In the genomic region with DNA sequence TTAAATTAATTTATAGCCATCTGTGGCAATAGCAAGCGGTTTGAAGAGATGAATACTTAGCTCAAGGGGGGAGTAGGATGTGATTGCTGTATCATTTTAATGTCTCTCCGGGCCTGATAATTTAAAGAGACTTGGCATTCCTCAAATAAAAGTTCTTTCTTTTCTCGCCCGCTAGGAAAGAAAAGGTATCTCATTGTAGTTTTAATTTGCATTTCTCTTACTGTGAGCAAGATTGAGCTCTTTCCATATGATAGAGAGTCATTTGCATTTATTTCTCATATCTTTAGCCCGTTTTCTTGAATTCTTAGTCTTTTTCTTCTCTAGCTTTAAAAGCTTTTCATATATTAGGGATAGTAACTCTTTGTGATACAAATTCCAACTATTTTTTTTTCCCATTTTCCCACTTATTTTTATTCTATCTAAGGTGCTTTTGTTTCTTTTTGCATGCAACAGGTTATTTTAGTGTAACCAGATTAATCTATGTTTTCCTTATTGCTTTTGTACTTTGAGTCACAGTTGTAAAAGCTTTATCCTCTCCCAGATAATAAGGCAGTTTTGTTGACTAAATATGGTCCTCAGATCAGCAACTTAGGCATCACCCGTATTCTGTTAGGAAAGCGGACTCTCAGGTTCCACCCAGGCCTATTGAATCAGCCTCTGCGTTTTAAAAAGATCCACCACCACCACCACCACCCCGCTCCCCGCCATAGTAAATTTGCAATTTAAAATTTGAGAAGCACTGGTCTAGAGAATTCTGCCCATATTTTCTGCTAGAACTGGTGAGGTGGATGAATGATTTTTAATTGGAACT, we compare ENCODE assay signal across 18 cellular contexts. TPM values are rescaled to one million over a fixed set of nuclear protein-coding genes. Genes with fewer than 3 reads are reported as not detected.
DNase-seq lines count a peak whose midpoint lies in the region; ATAC-seq, FAIRE-seq and TF ChIP-seq lines count a peak whose summit lies in the region.
"Had no signal": no experiment of that assay in that cellular context is flagged by ENCODE, and none has a peak within 500 bp of the region (broad histone marks: within the 10 kb centered on the region; RNA-seq: fewer than 3 reads in every experiment).

No MANE protein-coding gene starts in this region.

- H3K23ac ChIP-seq in mesendoderm (ENCODE audit: low read length): no peak overlapping the region

- TF ChIP-seq CTCF in chondrocyte (IDR thresholded peaks at IDR 0.05): no peak

- H3K18ac ChIP-seq in mesendoderm (ENCODE audit: low read length): no peak overlapping the region

- H3K9me3 Mint-ChIP-seq in chondrocyte (ENCODE audit: low read depth): peaks cover 9% of the 10 kb centered on the region
- H3K9me3 Mint-ChIP-seq: dendritic cell treated with granulocyte-macrophage colony-stimulating factor and Interleukin-4, amounts not matched to agents 40 ng/mL and 50 ng/mL, for 4 days; stimulated activated naive CD8-positive, alpha-beta T cell treated with anti-CD3 and anti-CD28 coated beads, Interleukin-15, amount 100 ng/mL, for 72 hours had no signal

- H3K36me3 ChIP-seq in mesendoderm (ENCODE audit: control insufficient read depth, insufficient read depth, low read length): no peaks in the 10 kb centered on the region
- H3K36me3 ChIP-seq in small intestine (ENCODE audit: control insufficient read depth in 2 of 2, insufficient read depth in 2 of 2, low read length in 2 of 2): no peaks in the 10 kb centered on the region
- H3K36me3 ChIP-seq: esophagus squamous epithelium, heart right ventricle had no signal

- H2AK5ac ChIP-seq in mesendoderm (ENCODE audit: low read length): no peak overlapping the region

- no peak overlapping the region for H2BK5ac ChIP-seq in mesendoderm (ENCODE audit: low read length)

- H3K9me3 ChIP-seq in small intestine (ENCODE audit: control insufficient read depth, low read depth): no peaks in the 10 kb centered on the region
- H3K9me3 ChIP-seq: esophagus squamous epithelium had no signal

- H3K4me3 ChIP-seq in mesendoderm (ENCODE audit: low read length) (no peak overlapping the region), small intestine (ENCODE audit: low read depth in 1 of 2, low read length in 2 of 2) (no peak overlapping the region)
- H3K4me3 ChIP-seq: esophagus squamous epithelium, heart right ventricle had no signal

- H4K8ac ChIP-seq in mesendoderm (ENCODE audit: low read depth, low read length): no peak overlapping the region

- DNase-seq in NCI-H146 (lab: John Stamatoyannopoulos, UW) (peak; percentile 3), NCI-H146 treated with DMSO at 0.1 percent for 48 hours (lab: John Stamatoyannopoulos, UW; ENCODE audit: unreplicated experiment) (no peak), chondrocyte (ENCODE audit: low spot score) (no peak), mesendoderm (no peak), small intestine (peak; percentile 79), NCI-H2081 treated with DMSO at 0.1 percent for 48 hours (lab: John Stamatoyannopoulos, UW) (no peak)
- DNase-seq: activated CD8-positive, alpha-beta memory T cell treated with anti-CD3 and anti-CD28 coated beads, Interleukin-2, amount 10 ng/mL, durations not matched to agents 7 days and 5 days; aorta; DMS79 treated with DMSO at 0.1 percent for 48 hours; esophagus squamous epithelium; heart right ventricle; NCI-H1417; NCI-H446 treated with DMSO at 0.1 percent for 48 hours; stimulated activated naive CD8-positive, alpha-beta T cell treated with anti-CD3 and anti-CD28 coated beads, Interleukin-15, amount 100 ng/mL, for 72 hours; T-helper 9 cell had no signal

- no peak overlapping the region for H3K9ac ChIP-seq in mesendoderm (ENCODE audit: low read length)

- WGBS in mesendoderm (ENCODE audit: extremely low coverage, insufficient coverage, low lambda C conversion rate): no CpG with 5 or more reads among the region's 10 CpGs
- WGBS in small intestine, 3 donors: 21 to 58% (median 22%) methylated on average over 10 of the region's 10 CpGs

- peak overlapping the region; percentile 13 for H3K27ac Mint-ChIP-seq in chondrocyte (ENCODE audit: unreplicated experiment)
- H3K27ac Mint-ChIP-seq: activated CD8-positive, alpha-beta memory T cell treated with anti-CD3 and anti-CD28 coated beads, Interleukin-2, amount 10 ng/mL, durations not matched to agents 7 days and 5 days; dendritic cell treated with granulocyte-macrophage colony-stimulating factor and Interleukin-4, amounts not matched to agents 40 ng/mL and 50 ng/mL, for 4 days; stimulated activated naive CD8-positive, alpha-beta T cell treated with anti-CD3 and anti-CD28 coated beads, Interleukin-15, amount 100 ng/mL, for 72 hours had no signal

- no peak overlapping the region for H2BK15ac ChIP-seq in mesendoderm (replicated peaks; ENCODE audit: low read depth)

- H3K56ac ChIP-seq in mesendoderm (ENCODE audit: low read length): peak overlapping the region; percentile 25

- peaks cover 23% of the 10 kb centered on the region for H3K4me1 Mint-ChIP-seq in chondrocyte (ENCODE audit: low read depth)
- H3K4me1 Mint-ChIP-seq: activated CD8-positive, alpha-beta memory T cell treated with anti-CD3 and anti-CD28 coated beads, Interleukin-2, amount 10 ng/mL, durations not matched to agents 7 days and 5 days; stimulated activated naive CD8-positive, alpha-beta T cell treated with anti-CD3 and anti-CD28 coated beads, Interleukin-15, amount 100 ng/mL, for 72 hours had no signal

- no peaks in the 10 kb centered on the region for H3K79me2 ChIP-seq in mesendoderm (ENCODE audit: control insufficient read depth, insufficient read depth, low read length)

- H3K4ac ChIP-seq in mesendoderm (ENCODE audit: low read depth, low read length): no peak overlapping the region

- no peaks in the 10 kb centered on the region for H3K27me3 Mint-ChIP-seq in chondrocyte (ENCODE audit: low read depth)
- H3K27me3 Mint-ChIP-seq: activated CD8-positive, alpha-beta memory T cell treated with anti-CD3 and anti-CD28 coated beads, Interleukin-2, amount 10 ng/mL, durations not matched to agents 7 days and 5 days; dendritic cell treated with granulocyte-macrophage colony-stimulating factor and Interleukin-4, amounts not matched to agents 40 ng/mL and 50 ng/mL, for 4 days; stimulated activated naive CD8-positive, alpha-beta T cell treated with anti-CD3 and anti-CD28 coated beads, Interleukin-15, amount 100 ng/mL, for 72 hours had no signal

- no peak overlapping the region for H2BK120ac ChIP-seq in mesendoderm (ENCODE audit: low read depth, low read length)

- no peaks in the 10 kb centered on the region for H3K36me3 Mint-ChIP-seq in chondrocyte (ENCODE audit: low read depth)
- H3K36me3 Mint-ChIP-seq: activated CD8-positive, alpha-beta memory T cell treated with anti-CD3 and anti-CD28 coated beads, Interleukin-2, amount 10 ng/mL, durations not matched to agents 7 days and 5 days had no signal

- H3K4me1 ChIP-seq in mesendoderm (ENCODE audit: control insufficient read depth, low read depth, low read length) (no peaks in the 10 kb centered on the region), small intestine (ENCODE audit: control insufficient read depth in 2 of 2, insufficient read depth in 1 of 2, low read depth in 1 of 2, low read length in 1 of 2) (peaks cover 0 to 2% of the 10 kb centered on the region in 2 donors)
- H3K4me1 ChIP-seq: esophagus squamous epithelium, heart right ventricle had no signal

- ATAC-seq in HG02571 (IDR thresholded peaks at IDR 0.05; ENCODE audit: unreplicated experiment) (no peak), GM21619 (IDR thresholded peaks at IDR 0.05; ENCODE audit: unreplicated experiment) (no peak)
- ATAC-seq: activated CD8-positive, alpha-beta memory T cell treated with anti-CD3 and anti-CD28 coated beads, Interleukin-2, amount 10 ng/mL, durations not matched to agents 7 days and 5 days; heart right ventricle; stimulated activated naive CD8-positive, alpha-beta T cell treated with anti-CD3 and anti-CD28 coated beads, Interleukin-15, amount 100 ng/mL, for 72 hours had no signal

- H3K4me2 ChIP-seq in mesendoderm (ENCODE audit: low read length): no peak overlapping the region

- no peak overlapping the region for H4K5ac ChIP-seq in mesendoderm (ENCODE audit: low read length)

- no peak overlapping the region for H3K4me3 Mint-ChIP-seq in chondrocyte (ENCODE audit: unreplicated experiment)
- H3K4me3 Mint-ChIP-seq: activated CD8-positive, alpha-beta memory T cell treated with anti-CD3 and anti-CD28 coated beads, Interleukin-2, amount 10 ng/mL, durations not matched to agents 7 days and 5 days; dendritic cell treated with granulocyte-macrophage colony-stimulating factor and Interleukin-4, amounts not matched to agents 40 ng/mL and 50 ng/mL, for 4 days; stimulated activated naive CD8-positive, alpha-beta T cell treated with anti-CD3 and anti-CD28 coated beads, Interleukin-15, amount 100 ng/mL, for 72 hours had no signal

- no peaks in the 10 kb centered on the region for H3K79me1 ChIP-seq in mesendoderm (ENCODE audit: low read length)

- no peak for FAIRE-seq in small intestine (lab: Jason Lieb, UNC)

- H3K27ac ChIP-seq in mesendoderm (ENCODE audit: low read depth, low read length): no peak overlapping the region
- no peak overlapping the region for H3K27ac ChIP-seq in small intestine (ENCODE audit: low read depth in 1 of 2, low read length in 1 of 2)
- H3K27ac ChIP-seq: heart right ventricle had no signal

- H3K27me3 ChIP-seq in mesendoderm (ENCODE audit: insufficient read depth, low read length, poor library complexity) (no peaks in the 10 kb centered on the region), small intestine (ENCODE audit: control insufficient read depth in 2 of 2, insufficient read depth in 2 of 2, low read length in 2 of 2) (no peaks in the 10 kb centered on the region)
- H3K27me3 ChIP-seq: esophagus squamous epithelium had no signal

RNA-seq across cellular contexts. Expression of a gene that starts 58.7 kb away (rescaled TPM):
- 85.9 to 101 TPM (median 86.3 TPM) in 3 replicates for total RNA-seq in chondrocyte
- 22.1 TPM for polyA plus RNA-seq in mesendoderm (2013, experiment 1 of 2)
- 21.0 TPM for polyA plus RNA-seq in mesendoderm (2013, experiment 2 of 2)
- polyA plus RNA-seq in small intestine: 10 to 100 TPM; 15.1 to 16.8 (median 15.7) TPM

Comparison
In these comparisons a context has a peak if more than half of its experiments do, and no peak if none do; other contexts are left out.
1. DNase-seq: peak in NCI-H146 (single experiment) and small intestine (single experiment); none in NCI-H146 treated with DMSO at 0.1 percent for 48 hours (single experiment), chondrocyte (single experiment), mesendoderm (single experiment) and NCI-H2081 treated with DMSO at 0.1 percent for 48 hours (single experiment).